Comparison of ENCODE assay signal across 9 cellular contexts in the genomic region with DNA sequence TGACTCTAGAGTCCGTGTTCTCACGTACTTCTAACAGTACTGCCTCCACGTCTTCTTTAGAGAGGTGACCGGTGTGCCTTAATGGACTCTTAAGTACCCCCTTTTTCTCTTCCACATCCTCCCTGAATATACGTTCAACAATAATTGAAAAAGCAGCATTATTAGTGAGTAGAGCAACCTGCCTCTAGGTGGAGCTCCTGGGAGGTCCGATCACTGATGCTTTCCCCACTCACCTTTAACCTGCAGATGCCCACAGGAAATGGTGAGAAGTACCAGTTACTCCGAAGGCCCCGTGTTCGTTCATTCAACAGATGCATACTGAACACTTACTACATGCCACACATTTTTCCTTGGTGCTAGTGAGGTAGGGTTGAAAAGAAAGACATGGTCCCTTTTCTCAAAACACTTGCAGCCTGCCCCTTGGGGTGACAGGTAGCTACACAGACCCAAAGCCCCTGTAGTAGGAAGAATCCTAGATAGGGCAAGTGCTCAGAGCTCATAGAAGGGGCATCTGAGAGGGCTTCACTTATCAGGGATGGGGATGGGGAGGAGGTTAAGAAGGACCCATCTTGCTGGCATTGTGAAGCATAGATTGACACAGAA.
DNase-seq lines count a peak whose midpoint lies in the region; ATAC-seq and TF ChIP-seq lines count a peak whose summit lies in the region.
"Had no signal": no experiment of that assay in that cellular context is flagged by ENCODE, and none has a peak within 500 bp of the region (broad histone marks: within the 10 kb centered on the region; RNA-seq: fewer than 3 reads in every experiment).

No MANE protein-coding gene starts in this region.

- H3K4me1 ChIP-seq in OCI-LY7 (ENCODE audit: insufficient read depth, low read length, poor library complexity, severe bottlenecking): no peaks in the 10 kb centered on the region
- H3K4me1 ChIP-seq: testis had no signal

- peak; percentile 24 for TF ChIP-seq CTCF in AG09309 (IDR thresholded peaks at IDR 0.05; ENCODE audit: control insufficient read depth, insufficient read depth, low read depth, low read length, missing control alignments)
- peak; percentile 73 for TF ChIP-seq CTCF in GM12873 (IDR thresholded peaks at IDR 0.05; ENCODE audit: insufficient read depth, low read depth, low read length, missing control alignments)
- TF ChIP-seq CTCF in OCI-LY7 (conservative IDR thresholded peaks at IDR 0.05; ENCODE audit: low read length): peak; percentile 81
- peak; percentile 23 for TF ChIP-seq CTCF in foreskin fibroblast (IDR thresholded peaks at IDR 0.05; ENCODE audit: low read depth, low read length)

- ATAC-seq in GM19035 (IDR thresholded peaks at IDR 0.05; ENCODE audit: unreplicated experiment): no peak
- ATAC-seq in GM21360 (IDR thresholded peaks at IDR 0.05; ENCODE audit: unreplicated experiment): no peak
- ATAC-seq in GM18909 (IDR thresholded peaks at IDR 0.05; ENCODE audit: poor library complexity, unreplicated experiment): no peak

- H3K79me2 ChIP-seq in OCI-LY7 (ENCODE audit: insufficient read depth, low read depth, low read length): no peaks in the 10 kb centered on the region

- no peak overlapping the region for H3K27ac ChIP-seq in OCI-LY7 (ENCODE audit: low read depth, low read length, poor library complexity, severe bottlenecking)
- H3K27ac ChIP-seq: testis had no signal

- H3K9me3 ChIP-seq in OCI-LY7 (ENCODE audit: low read length): no peaks in the 10 kb centered on the region
- H3K9me3 ChIP-seq: testis had no signal

- no peak overlapping the region for H2AFZ ChIP-seq in OCI-LY7 (ENCODE audit: low read length)

- CTCF ChIA-PET in OCI-LY7 (lab: Charles Lee; ENCODE audit: unreplicated experiment): no interaction called here

- H3K4me3 ChIP-seq in AG09309 (ENCODE audit: control insufficient read depth, low read depth, low read length) (no peak overlapping the region), OCI-LY7 (ENCODE audit: low read depth, low read length, poor library complexity, severe bottlenecking) (no peak overlapping the region), foreskin fibroblast (ENCODE audit: low read depth in 1 of 2, low read length in 2 of 2) (no peak overlapping the region)
- H3K4me3 ChIP-seq: testis had no signal

- no peaks in the 10 kb centered on the region for H3K9me2 ChIP-seq in OCI-LY7 (ENCODE audit: insufficient read depth, low read length)

- H3K4me2 ChIP-seq in OCI-LY7 (ENCODE audit: low read length): no peak overlapping the region

- BruUV-seq in OCI-LY7 (replicated peaks; lab: Mats Ljungman, UMichigan): no TSS peak

- no peaks in the 10 kb centered on the region for H4K20me1 ChIP-seq in OCI-LY7 (ENCODE audit: insufficient read depth, low read length)

- POLR2A ChIA-PET in OCI-LY7 (lab: Charles Lee): interaction anchor here (0.6 kb wide), 1 partner anchor 1745 kb away, joined by 3 read pairs; no protein-coding TSS in a partner anchor

- DNase-seq in AG09309 (ENCODE audit: low read depth): no peak
- peak; percentile 20 for DNase-seq in OCI-LY7 (ENCODE audit: low spot score)
- peak in 1 of 2 donors; percentile 20 for DNase-seq in foreskin fibroblast
- DNase-seq in OCI-M1 (lab: John Stamatoyannopoulos, UW): no peak
- DNase-seq: testis had no signal

- H3K36me3 ChIP-seq in OCI-LY7 (ENCODE audit: insufficient read depth, low read length): no peaks in the 10 kb centered on the region

- intact Hi-C loops in OCI-LY7 (cut with micrococcal nuclease; ENCODE audit: unreplicated experiment): loop anchor here (10.0 kb wide), 1 partner anchor 459 kb away; no protein-coding TSS in a partner anchor

Comparison
In these comparisons a context has a peak if more than half of its experiments do, and no peak if none do; other contexts are left out.
1. CTCF ChIP-seq: peak in every context shown above with its lines; median percentile 81 in OCI-LY7; 73 in GM12873; 24 in AG09309; 23 in foreskin fibroblast.